Comparison of ENCODE assay signal across 8 cellular contexts in genomic region chr1:58968360-58968952, GRCh38.
DNase-seq lines count a peak whose midpoint lies in the region; ATAC-seq, FAIRE-seq and TF ChIP-seq lines count a peak whose summit lies in the region.

No MANE protein-coding gene starts in this region.

- H3K79me2 ChIP-seq in astrocyte (ENCODE audit: insufficient read depth, low read length), result no peaks in the 10 kb centered on the region

- no peak; the same call in 1 of the 2 replicates for TF ChIP-seq POLR2A in GM12892 (IDR thresholded peaks at IDR 0.05; ENCODE audit: low read depth, low read length)

- no peaks in the 10 kb centered on the region for H3K27me3 ChIP-seq in astrocyte (ENCODE audit: insufficient read depth, low read length)
- no peaks in the 10 kb centered on the region for H3K27me3 ChIP-seq in stomach smooth muscle (ENCODE audit: control insufficient read depth in 1 of 2, insufficient read depth in 2 of 2, low read length in 2 of 2)

- H3K4me1 Mint-ChIP-seq in astrocyte (ENCODE audit: low read depth, unreplicated experiment), result peaks cover 9% of the 10 kb centered on the region

- no peak for TF ChIP-seq CTCF in LNCaP clone FGC (IDR thresholded peaks at IDR 0.05; ENCODE audit: control insufficient read depth, extremely low read depth, insufficient read depth)
- TF ChIP-seq CTCF in astrocyte (IDR thresholded peaks at IDR 0.05; ENCODE audit: insufficient read depth, low read depth, low read length), result no peak

- H3K27ac Mint-ChIP-seq in astrocyte (ENCODE audit: unreplicated experiment), result no peak overlapping the region

- no peaks in the 10 kb centered on the region for H3K9me3 ChIP-seq in astrocyte (ENCODE audit: insufficient read depth, low read depth, low read length)
- no peaks in the 10 kb centered on the region for H3K9me3 ChIP-seq in stomach smooth muscle (ENCODE audit: control insufficient read depth in 2 of 2, low read length in 2 of 2)

- H2AFZ ChIP-seq in astrocyte (ENCODE audit: low read depth, low read length), result peak overlapping the region; percentile 35

- no peak overlapping the region for H3K4me2 ChIP-seq in astrocyte (ENCODE audit: low read length)

- H3K4me3 Mint-ChIP-seq in astrocyte (ENCODE audit: unreplicated experiment), result no peak overlapping the region

- no peak for DNase-seq in GM12892 (ENCODE audit: insufficient read length)
- DNase-seq in LNCaP clone FGC (ENCODE audit: low read depth), result peak; percentile 88
- DNase-seq in astrocyte (ENCODE audit: low read depth), result peak; percentile 32
- DNase-seq in kidney glomerular epithelial cell (lab: John Stamatoyannopoulos, UW), result peak; percentile 11
- DNase-seq in cortex of kidney (lab: John Stamatoyannopoulos, UW), result no peak
- no peak for DNase-seq in middle frontal gyrus (ENCODE audit: extremely low spot score, low spot score)

- no peaks in the 10 kb centered on the region for H4K20me1 ChIP-seq in astrocyte (ENCODE audit: insufficient read depth, low read length)

- peaks cover 2% of the 10 kb centered on the region for H3K9me3 Mint-ChIP-seq in astrocyte (ENCODE audit: unreplicated experiment)

- H3K4me3 ChIP-seq in LNCaP clone FGC (ENCODE audit: low read depth, low read length) (no peak overlapping the region), astrocyte (ENCODE audit: insufficient read depth, low read depth, low read length) (no peak overlapping the region), stomach smooth muscle (ENCODE audit: low read length in 2 of 2) (peak overlapping the region in 1 of 2 donors; percentile 4)

- H3K36me3 Mint-ChIP-seq in astrocyte (ENCODE audit: low read depth, unreplicated experiment), result peaks cover 2% of the 10 kb centered on the region

- H3K9ac ChIP-seq in astrocyte (ENCODE audit: low read length) (no peak overlapping the region), stomach smooth muscle (ENCODE audit: low read length in 2 of 2) (peak overlapping the region; percentile 39 to 62)

- H3K27ac ChIP-seq in astrocyte (ENCODE audit: low read depth, low read length) (no peak overlapping the region), stomach smooth muscle (ENCODE audit: low read length) (peak overlapping the region; percentile 92)

- peak; percentile 97 for FAIRE-seq in GM12892 (lab: Jason Lieb, UNC)
- FAIRE-seq in astrocyte (lab: Jason Lieb, UNC), result no peak

- H3K36me3 ChIP-seq in astrocyte (ENCODE audit: insufficient read depth, low read length) (no peaks in the 10 kb centered on the region), stomach smooth muscle (ENCODE audit: control insufficient read depth in 2 of 2, insufficient read depth in 2 of 2, low read length in 2 of 2) (no peaks in the 10 kb centered on the region)

- peaks cover 9% of the 10 kb centered on the region for H3K27me3 Mint-ChIP-seq in astrocyte (ENCODE audit: low read depth, unreplicated experiment)

- no peaks in the 10 kb centered on the region for H3K4me1 ChIP-seq in astrocyte (ENCODE audit: insufficient read depth, low read length)
- H3K4me1 ChIP-seq in stomach smooth muscle (ENCODE audit: control insufficient read depth, insufficient read depth, low read length), result peaks cover 14% of the 10 kb centered on the region

- peak; percentile 87 for ATAC-seq in GM21619 (IDR thresholded peaks at IDR 0.05; ENCODE audit: unreplicated experiment)

Comparison
In these comparisons a context has a peak if more than half of its experiments do, and no peak if none do; other contexts are left out.
1. DNase-seq: peak in LNCaP clone FGC (single experiment), astrocyte (single experiment) and kidney glomerular epithelial cell (single experiment); none in GM12892 (single experiment), cortex of kidney (single experiment) and middle frontal gyrus (single experiment).